Comparison of ENCODE assay signal across 30 cellular contexts in the genomic region with DNA sequence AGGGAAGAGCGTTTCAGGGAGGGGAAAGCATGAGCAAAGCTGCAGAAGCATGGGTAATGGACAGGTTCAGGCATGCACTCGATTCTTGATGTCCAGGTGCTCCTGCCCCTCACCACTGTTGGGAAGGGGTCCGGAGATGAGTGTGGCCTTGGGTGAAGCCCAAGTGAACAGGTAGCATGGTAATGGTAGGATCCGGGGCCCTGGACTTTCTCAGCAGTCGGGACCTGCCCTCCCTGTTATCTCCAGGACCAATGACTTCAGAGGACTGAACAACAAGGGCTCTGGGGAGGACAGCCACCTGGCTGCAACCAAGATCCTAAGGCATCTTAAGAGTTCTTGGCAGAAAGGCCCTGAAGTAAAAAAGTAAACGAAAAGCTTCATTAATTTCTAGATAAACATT.
"Had no signal": no experiment of that assay in that cellular context is flagged by ENCODE, and none has a peak within 500 bp of the region (broad histone marks: within the 10 kb centered on the region; RNA-seq: fewer than 3 reads in every experiment).

No MANE protein-coding gene starts in this region.

- H3K27ac ChIP-seq: adrenal gland, breast epithelium, SJCRH30, SK-N-MC, WERI-Rb-1 had no signal

- H3K36me3 ChIP-seq: adrenal gland, breast epithelium, MG63, SJCRH30, WERI-Rb-1 had no signal

- ATAC-seq: activated CD8-positive, alpha-beta T cell treated with anti-CD3 and anti-CD28 coated beads for 36 hours; activated naive CD4-positive, alpha-beta T cell treated with anti-CD3 and anti-CD28 coated beads, Interleukin-2, amount 50 U/mL, for 72 hours; activated T-cell treated with anti-CD3 and anti-CD28 coated beads, Interleukin-2, amount 50 U/mL, for 72 hours; activated T-helper 17 cell treated with anti-CD3 and anti-CD28 coated beads, Interleukin-2, amount 50 U/mL, for 72 hours; body of pancreas; Panc1 had no signal

- H3K9me3 Mint-ChIP-seq: activated CD8-positive, alpha-beta T cell treated with anti-CD3 and anti-CD28 coated beads for 36 hours; activated naive CD4-positive, alpha-beta T cell treated with anti-CD3 and anti-CD28 coated beads, Interleukin-2, amount 50 U/mL, for 72 hours; activated T-cell treated with anti-CD3 and anti-CD28 coated beads, Interleukin-2, amount 50 U/mL, for 72 hours; activated T-helper 17 cell treated with anti-CD3 and anti-CD28 coated beads, Interleukin-2, amount 50 U/mL, for 72 hours had no signal

- H3K27ac Mint-ChIP-seq: activated CD8-positive, alpha-beta T cell treated with anti-CD3 and anti-CD28 coated beads for 36 hours; activated T-cell treated with anti-CD3 and anti-CD28 coated beads, Interleukin-2, amount 50 U/mL, for 72 hours; activated T-helper 17 cell treated with anti-CD3 and anti-CD28 coated beads, Interleukin-2, amount 50 U/mL, for 72 hours had no signal

- H3K9me3 ChIP-seq: adrenal gland, body of pancreas, breast epithelium, MG63, SJCRH30 had no signal

- FAIRE-seq: astrocyte had no signal

- H3K4me1 ChIP-seq: adrenal gland, breast epithelium, SJCRH30 had no signal

- H3K4me3 Mint-ChIP-seq: activated CD8-positive, alpha-beta T cell treated with anti-CD3 and anti-CD28 coated beads for 36 hours; activated T-cell treated with anti-CD3 and anti-CD28 coated beads, Interleukin-2, amount 50 U/mL, for 72 hours; activated T-helper 17 cell treated with anti-CD3 and anti-CD28 coated beads, Interleukin-2, amount 50 U/mL, for 72 hours had no signal

- DNase-seq: activated CD4-positive, alpha-beta T cell treated with anti-CD3 and anti-CD28 coated beads for 1 hour; activated CD4-positive, alpha-beta T cell treated with anti-CD3 and anti-CD28 coated beads for 48 hours; activated CD4-positive, CD25-positive, alpha-beta regulatory T cell; activated CD8-positive, alpha-beta T cell treated with anti-CD3 and anti-CD28 coated beads for 36 hours; activated effector memory CD4-positive, alpha-beta T cell treated with anti-CD3 and anti-CD28 coated beads, Interleukin-2, amount 50 U/mL, for 16 hours; activated naive CD4-positive, alpha-beta T cell; activated T-cell treated with anti-CD3 and anti-CD28 coated beads, Interleukin-2, amount 50 U/mL, for 1 hour; activated T-cell treated with anti-CD3 and anti-CD28 coated beads, Interleukin-2, amount 50 U/mL, for 72 hours; adrenal gland; body of pancreas; Karpas-422; MG63; NCI-H1048; NCI-H1105 treated with DMSO at 0.1 percent for 48 hours; NCI-H1436; NCI-H1694; NCI-H1930; NCI-H2081 treated with DMSO at 0.1 percent for 48 hours; NCI-H345; NCI-H524 treated with DMSO at 0.1 percent for 48 hours; SHP77; SJCRH30; T1000; WERI-Rb-1 had no signal

- H3K4me3 ChIP-seq: adrenal gland, body of pancreas, breast epithelium, MG63, SJCRH30, SK-N-MC had no signal

- H3K27me3 ChIP-seq: adrenal gland, body of pancreas, breast epithelium, MG63, SJCRH30 had no signal
